1 cellular context compared by ENCODE assay signal in genomic region chr5:131994090-131994489, GRCh38.
TF ChIP-seq lines count a peak whose summit lies in the region.

No MANE protein-coding gene starts in this region.

TF ChIP-seq in K562, 482 proteins besides CTCF, POLR2A, EP300 and RAD21:
- no peak for TF ChIP-seq TAF15 (IDR thresholded peaks at IDR 0.05; ENCODE audit: low read depth, low read length)
- no peak for TF ChIP-seq CEBPZ (IDR thresholded peaks at IDR 0.05; ENCODE audit: borderline replicate concordance, low read depth, low read length)
- no peak for TF ChIP-seq ZNF23 (CRISPR knock-in tag; IDR thresholded peaks at IDR 0.05)
- TF ChIP-seq THRAP3 (IDR thresholded peaks at IDR 0.05; ENCODE audit: borderline replicate concordance) = no peak
